In the genomic region with DNA sequence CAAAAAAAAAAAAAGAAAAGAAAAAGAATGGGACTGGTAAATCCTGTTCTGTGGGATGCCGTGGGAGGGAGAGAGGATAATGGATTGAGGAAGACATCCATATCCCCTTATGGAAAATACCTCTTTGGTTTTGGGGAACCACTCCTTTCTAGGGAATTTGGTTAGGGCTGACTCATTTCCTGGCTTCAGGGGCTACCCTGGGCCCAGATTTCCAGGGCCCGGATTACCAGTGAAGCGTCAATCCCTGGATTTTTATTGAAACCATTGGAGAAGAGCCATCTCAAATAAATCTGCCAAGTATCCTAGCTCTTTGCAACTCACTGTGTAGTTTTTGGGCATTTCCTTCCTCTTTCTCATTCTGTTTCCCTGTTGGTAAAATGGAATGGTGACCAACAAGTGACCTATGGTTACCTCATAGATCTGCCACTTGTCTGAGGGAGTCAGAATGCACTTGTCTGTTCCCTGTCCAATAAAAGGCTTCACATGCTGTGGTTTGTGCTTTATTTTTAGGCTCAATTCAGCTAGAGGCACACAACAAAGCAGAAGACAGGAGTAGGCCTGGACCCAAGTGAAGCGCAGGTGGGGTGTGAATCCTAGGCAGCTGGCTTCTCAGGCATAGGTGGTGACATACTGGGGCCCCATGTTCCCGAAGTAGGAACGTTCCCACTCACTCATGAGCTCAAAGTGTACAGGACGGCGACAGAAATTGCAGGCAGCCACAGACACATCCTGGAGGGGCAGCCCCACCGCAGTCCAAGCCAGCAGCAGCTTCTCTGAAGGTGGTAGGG, we compare ENCODE assay signal across 10 cellular contexts. TPM values are rescaled to one million over a fixed set of nuclear protein-coding genes. Genes with fewer than 3 reads are reported as not detected.
DNase-seq lines count a peak whose midpoint lies in the region; ATAC-seq, FAIRE-seq and TF ChIP-seq lines count a peak whose summit lies in the region.
"Had no signal": no experiment of that assay in that cellular context is flagged by ENCODE, and none has a peak within 500 bp of the region (broad histone marks: within the 10 kb centered on the region; RNA-seq: fewer than 3 reads in every experiment).

No MANE protein-coding gene starts in this region.

- H3K27me3 Mint-ChIP-seq in GM23338 (ENCODE audit: insufficient read depth, low read depth, poor library complexity): no peaks in the 10 kb centered on the region
- H3K27me3 Mint-ChIP-seq in T-helper 2 cell treated with Interferon-gamma antibody and Interleukin-4, amounts not matched to agents 5 μg/mL and 100 μg/mL, for 36 hours (ENCODE audit: low read depth): no peaks in the 10 kb centered on the region

- H3K9me3 Mint-ChIP-seq in GM23338: no peaks in the 10 kb centered on the region
- H3K9me3 Mint-ChIP-seq in T-helper 2 cell treated with Interferon-gamma antibody and Interleukin-4, amounts not matched to agents 5 μg/mL and 100 μg/mL, for 36 hours: no peaks in the 10 kb centered on the region

- peak; percentile 23 for FAIRE-seq in A549 (lab: Jason Lieb, UNC)

- peaks cover 23% of the 10 kb centered on the region for H3K4me1 ChIP-seq in A549
- H3K4me1 ChIP-seq in GM23338 (ENCODE audit: insufficient read depth): no peaks in the 10 kb centered on the region

- H3K9me2 ChIP-seq in GM23338 (ENCODE audit: insufficient read depth): no peaks in the 10 kb centered on the region

- no peaks in the 10 kb centered on the region for H3K9me3 ChIP-seq in A549

- DNase-seq in A549 (ENCODE audit: low read depth in 1 of 2, low spot score in 1 of 2) (peak in 1 of 2 experiments; percentile 6), GM23338 (ENCODE audit: low spot score) (no peak), UCSD-AML1 (lab: John Stamatoyannopoulos, UW; ENCODE audit: unreplicated experiment) (peak; percentile 16), hepatic stellate cell (ENCODE audit: low spot score) (peak; percentile 32), NCI-H128 (lab: John Stamatoyannopoulos, UW; ENCODE audit: unreplicated experiment) (no peak), RKO (ENCODE audit: low spot score) (no peak)
- DNase-seq in T-helper 2 cell treated with Interferon-gamma antibody and Interleukin-4, amounts not matched to agents 5 μg/mL and 100 μg/mL, for 36 hours (ENCODE audit: low spot score): no peak
- DNase-seq: DMS79; stimulated activated CD8-positive, alpha-beta memory T cell treated with anti-CD3 and anti-CD28 coated beads, Interleukin-4, amount 100 ng/mL, for 48 hours had no signal

- H3K36me3 ChIP-seq in GM23338 (ENCODE audit: insufficient read depth): no peaks in the 10 kb centered on the region

- TF ChIP-seq RAD21 in A549 (conservative IDR thresholded peaks at IDR 0.05 in 1 of 2, IDR thresholded peaks at IDR 0.05 in 1 of 2): no peak

- H2AFZ ChIP-seq in GM23338: no peak overlapping the region

- ATAC-seq in A549 (peak; percentile 16 to 47; a peak in 2 of 6 replicates), GM23338 (no peak), HG02840 (IDR thresholded peaks at IDR 0.05; ENCODE audit: low FRiP score, unreplicated experiment) (no peak)

- no peak overlapping the region for H3K4me2 ChIP-seq in A549
- H3K4me2 ChIP-seq in GM23338: no peak overlapping the region

- H3K27ac Mint-ChIP-seq in GM23338: no peak overlapping the region
- no peak overlapping the region for H3K27ac Mint-ChIP-seq in T-helper 2 cell treated with Interferon-gamma antibody and Interleukin-4, amounts not matched to agents 5 μg/mL and 100 μg/mL, for 36 hours

- POLR2A ChIA-PET in A549 (lab: Yijun Ruan, JAX): interaction anchor here (1.5 to 2.2 kb wide), 2 partner anchors 9 to 369 kb away, joined by 3 to 20 read pairs; partner anchors contain the start of gene APEX2

- peaks cover 8% of the 10 kb centered on the region for H3K4me1 Mint-ChIP-seq in GM23338
- H3K4me1 Mint-ChIP-seq in T-helper 2 cell treated with Interferon-gamma antibody and Interleukin-4, amounts not matched to agents 5 μg/mL and 100 μg/mL, for 36 hours (ENCODE audit: low read depth): peaks cover 5% of the 10 kb centered on the region

- H4K20me1 ChIP-seq in GM23338 (replicated peaks; ENCODE audit: insufficient read depth): no peaks in the 10 kb centered on the region

- TF ChIP-seq EP300 in A549 (IDR thresholded peaks at IDR 0.05): no peak

- TF ChIP-seq POLR2A in A549 (IDR thresholded peaks at IDR 0.05; ENCODE audit: low read length): no peak

- WGBS in A549 (ENCODE audit: missing lambda C conversion rate): 81% methylated on average over 7 of the region's 9 CpGs

- no peaks in the 10 kb centered on the region for H3F3A ChIP-seq in GM23338 (replicated peaks; ENCODE audit: low read depth)

- peaks cover 29% of the 10 kb centered on the region for H3K36me3 Mint-ChIP-seq in GM23338 (ENCODE audit: low read depth)
- peaks cover 28% of the 10 kb centered on the region for H3K36me3 Mint-ChIP-seq in T-helper 2 cell treated with Interferon-gamma antibody and Interleukin-4, amounts not matched to agents 5 μg/mL and 100 μg/mL, for 36 hours (ENCODE audit: low read depth)

- no peak overlapping the region for H3K4me3 Mint-ChIP-seq in GM23338
- H3K4me3 Mint-ChIP-seq in T-helper 2 cell treated with Interferon-gamma antibody and Interleukin-4, amounts not matched to agents 5 μg/mL and 100 μg/mL, for 36 hours: no peak overlapping the region

- no peaks in the 10 kb centered on the region for H3K27me3 ChIP-seq in GM23338 (ENCODE audit: insufficient read depth)

- no peak for TF ChIP-seq CTCF in A549 (IDR thresholded peaks at IDR 0.05)
- TF ChIP-seq CTCF in GM23338 (conservative IDR thresholded peaks at IDR 0.05; ENCODE audit: low read depth in 2 of 2): no peak

- H3K27ac ChIP-seq in A549: peak overlapping the region in 1 of 2 experiments; percentile 45; a peak in 1 of 6 replicates
- H3K27ac ChIP-seq in GM23338 (ENCODE audit: low read depth): 0 out of 2 replicates have a peak overlapping the region, but pooled peaks have one; percentile 17

- H3K79me2 ChIP-seq in GM23338 (replicated peaks; ENCODE audit: insufficient read depth): no peaks in the 10 kb centered on the region

- CTCF ChIA-PET in A549 (lab: Yijun Ruan, JAX): interaction anchor here (0.6 kb wide), 1 partner anchor 966 kb away, joined by 3 read pairs; no protein-coding TSS in a partner anchor

- H3K4me3 ChIP-seq in A549 (no peak overlapping the region), GM23338 (no peak overlapping the region)

TF ChIP-seq in A549, 52 proteins besides CTCF, POLR2A, EP300 and RAD21 (continues in another document):
- no peak for TF ChIP-seq CBX2 (IDR thresholded peaks at IDR 0.05; ENCODE audit: borderline replicate concordance, low read depth)
- no peak for TF ChIP-seq ZFP36 (IDR thresholded peaks at IDR 0.05; ENCODE audit: borderline replicate concordance, partially characterized antibody)
- no peak for TF ChIP-seq RCOR1 (IDR thresholded peaks at IDR 0.05; ENCODE audit: low read depth, low read length)
- no peak for TF ChIP-seq HOXB13 (CRISPR knock-in tag; IDR thresholded peaks at IDR 0.05; ENCODE audit: low read depth)
- no peak for TF ChIP-seq ATOH8 (CRISPR knock-in tag; IDR thresholded peaks at IDR 0.05; ENCODE audit: low read depth)

TF ChIP-seq in GM23338, 12 proteins besides CTCF, POLR2A, EP300 and RAD21 (continues in another document):
- TF ChIP-seq JUNB (IDR thresholded peaks at IDR 0.05; ENCODE audit: unreplicated experiment) (no peak), EZH2phosphoT487 (IDR thresholded peaks at IDR 0.05; ENCODE audit: unreplicated experiment) (no peak)

RNA-seq across cellular contexts. Expression of gene APEX2, which starts 8.6 kb away (rescaled TPM):
- 37.3 and 37.8 TPM in 2 replicates for polyA plus RNA-seq in A549 (2011; rRNA removed)
- polyA plus RNA-seq in A549 (2012; cell fraction: cytosol; rRNA removed): 48.4 and 59.5 TPM in 2 replicates
- 50.2 and 52.3 TPM in 2 replicates for polyA plus RNA-seq in A549 (2012; cell fraction: nucleus; rRNA removed)
- 27.8 to 29.1 TPM (median 28.0 TPM) in 3 replicates for polyA plus RNA-seq in A549 (2017; fragmentation: RNase III; extraction: RNeasy Plus Mini Kit Qiagen cat#74134 plus additional on column Dnase treatment)
- 40.0 and 46.0 TPM in 2 replicates for polyA minus RNA-seq in A549 (2011; rRNA and poly(A)+ RNA removed)
- 15.0 and 20.1 TPM in 2 replicates for total RNA-seq in GM23338 (2014; rRNA removed; shearing (Covaris generic))
- polyA plus RNA-seq in GM23338 (2016; fragmentation: Nextera tagmentation; extraction: Ambion mirVana): 9.6 and 10.0 TPM in 2 replicates

RNA-seq across cellular contexts. Expression of gene PFKFB1, which starts 14.8 kb away (rescaled TPM):
- polyA plus RNA-seq in A549 (2011; rRNA removed): 0.28 and 0.29 TPM in 2 replicates
- 0.12 and 0.14 TPM in 2 replicates for polyA plus RNA-seq in A549 (2012; cell fraction: cytosol; rRNA removed)
- polyA plus RNA-seq in A549 (2012; cell fraction: nucleus; rRNA removed): 0.20 TPM in 2 replicates
- polyA plus RNA-seq in A549 (2017; fragmentation: RNase III; extraction: RNeasy Plus Mini Kit Qiagen cat#74134 plus additional on column Dnase treatment): 0.04 to 0.13 TPM (median 0.11 TPM) in 3 replicates
- 0.34 TPM in 1 of 2 replicates, not detected in the other for polyA minus RNA-seq in A549 (2011; rRNA and poly(A)+ RNA removed)
- total RNA-seq in GM23338 (2014; rRNA removed; shearing (Covaris generic)): not detected in 2 replicates
- not detected in 2 replicates for polyA plus RNA-seq in GM23338 (2016; fragmentation: Nextera tagmentation; extraction: Ambion mirVana)

RNA-seq across cellular contexts. Expression of gene ALAS2, which starts 22.0 kb away (rescaled TPM):
- polyA plus RNA-seq in A549 (2011; rRNA removed) (not detected in 2 replicates), A549 (2017; fragmentation: RNase III; extraction: RNeasy Plus Mini Kit Qiagen cat#74134 plus additional on column Dnase treatment) (not detected in 3 replicates), GM23338 (2016; fragmentation: Nextera tagmentation; extraction: Ambion mirVana) (0.23 TPM in 1 of 2 replicates, not detected in the other)
- polyA plus RNA-seq in A549 (2012; cell fraction: cytosol; rRNA removed): not detected in 2 replicates
- polyA plus RNA-seq in A549 (2012; cell fraction: nucleus; rRNA removed): not detected in 2 replicates
- not detected in 2 replicates for polyA minus RNA-seq in A549 (2011; rRNA and poly(A)+ RNA removed)
- total RNA-seq in GM23338 (2014; rRNA removed; shearing (Covaris generic)): 0.50 TPM in 1 of 2 replicates, not detected in the other

Comparison
In these comparisons a context has a peak if more than half of its experiments do, and no peak if none do; other contexts are left out.
1. ATAC-seq: peak in A549 (2 of 2); none in GM23338 (single experiment) and HG02840 (single experiment).
2. DNase-seq: peak in UCSD-AML1 (single experiment) and hepatic stellate cell (single experiment); none in GM23338 (single experiment), NCI-H128 (single experiment), RKO (single experiment) and T-helper 2 cell treated with Interferon-gamma antibody and Interleukin-4, amounts not matched to agents 5 μg/mL and 100 μg/mL, for 36 hours (single experiment).